17 cellular contexts compared by ENCODE assay signal in genomic region chr11:35852056-35852455, GRCh38.
DNase-seq lines count a peak whose midpoint lies in the region; ATAC-seq and TF ChIP-seq lines count a peak whose summit lies in the region.
"Had no signal": no experiment of that assay in that cellular context is flagged by ENCODE, and none has a peak within 500 bp of the region (broad histone marks: within the 10 kb centered on the region; RNA-seq: fewer than 3 reads in every experiment).

No MANE protein-coding gene starts in this region.

- no peaks in the 10 kb centered on the region for H3K36me3 ChIP-seq in BLaER1 treated with 17β-estradiol and CSF1 and Interleukin-3, amounts not matched to agents 10 nM and 100 nM
- H3K36me3 ChIP-seq in right lobe of liver, result no peaks in the 10 kb centered on the region
- H3K36me3 ChIP-seq: vagina had no signal

- peaks cover 8% of the 10 kb centered on the region for H3K27me3 Mint-ChIP-seq in type B pancreatic cell

- peak overlapping the region in 9 of 11 experiments; percentile 47 to 71 (median 55); a peak in 18 of 22 replicates for H3K4me2 ChIP-seq in BLaER1 treated with 17β-estradiol and CSF1 and Interleukin-3, amounts not matched to agents 10 nM and 100 nM

- H3K4me1 ChIP-seq in BLaER1 treated with 17β-estradiol and CSF1 and Interleukin-3, amounts not matched to agents 10 nM and 100 nM, result peaks cover 0 to 18% (median 17%) of the 10 kb centered on the region in 10 experiments; a peak in 17 of 20 replicates
- no peaks in the 10 kb centered on the region for H3K4me1 ChIP-seq in right lobe of liver
- H3K4me1 ChIP-seq: vagina had no signal

- peak overlapping the region in 4 of 11 experiments; percentile 5 to 50 (median 22); a peak in 4 of 22 replicates for H3K9ac ChIP-seq in BLaER1 treated with 17β-estradiol and CSF1 and Interleukin-3, amounts not matched to agents 10 nM and 100 nM

- no peak overlapping the region for H3K4me3 Mint-ChIP-seq in type B pancreatic cell
- H3K4me3 Mint-ChIP-seq: activated naive CD8-positive, alpha-beta T cell treated with anti-CD3 and anti-CD28 coated beads, Interleukin-2, amount 10 ng/mL, durations not matched to agents 7 days and 5 days; immature natural killer cell; stimulated activated effector memory CD8-positive, alpha-beta T cell treated with anti-CD3 and anti-CD28 coated beads, Interleukin-12 subunit alpha, Interleukin-12 subunit beta, amount 100 ng/mL, for 72 hours had no signal

- no peaks in the 10 kb centered on the region for H3K27me3 ChIP-seq in BLaER1 treated with 17β-estradiol and CSF1 and Interleukin-3, amounts not matched to agents 10 nM and 100 nM
- H3K27me3 ChIP-seq in right lobe of liver, result no peaks in the 10 kb centered on the region
- H3K27me3 ChIP-seq: vagina had no signal

- no peaks in the 10 kb centered on the region for H4K20me1 ChIP-seq in BLaER1 treated with 17β-estradiol and CSF1 and Interleukin-3, amounts not matched to agents 10 nM and 100 nM

- no peaks in the 10 kb centered on the region for H3K9me3 Mint-ChIP-seq in type B pancreatic cell
- H3K9me3 Mint-ChIP-seq: activated naive CD8-positive, alpha-beta T cell treated with anti-CD3 and anti-CD28 coated beads, Interleukin-2, amount 10 ng/mL, durations not matched to agents 7 days and 5 days; immature natural killer cell; stimulated activated effector memory CD8-positive, alpha-beta T cell treated with anti-CD3 and anti-CD28 coated beads, Interleukin-12 subunit alpha, Interleukin-12 subunit beta, amount 100 ng/mL, for 72 hours had no signal

- H3K36me3 Mint-ChIP-seq in type B pancreatic cell, result no peaks in the 10 kb centered on the region
- H3K36me3 Mint-ChIP-seq: activated naive CD8-positive, alpha-beta T cell treated with anti-CD3 and anti-CD28 coated beads, Interleukin-2, amount 10 ng/mL, durations not matched to agents 7 days and 5 days; immature natural killer cell; stimulated activated effector memory CD8-positive, alpha-beta T cell treated with anti-CD3 and anti-CD28 coated beads, Interleukin-12 subunit alpha, Interleukin-12 subunit beta, amount 100 ng/mL, for 72 hours had no signal

- no peaks in the 10 kb centered on the region for H3K9me3 ChIP-seq in BLaER1 treated with 17β-estradiol and CSF1 and Interleukin-3, amounts not matched to agents 10 nM and 100 nM (replicated peaks in 1 of 11)
- H3K9me3 ChIP-seq in right lobe of liver, result no peaks in the 10 kb centered on the region
- H3K9me3 ChIP-seq: vagina had no signal

- H3K27ac ChIP-seq in BLaER1 treated with 17β-estradiol and CSF1 and Interleukin-3, amounts not matched to agents 10 nM and 100 nM, result peak overlapping the region in 7 of 11 experiments; percentile 1 to 60 (median 38); a peak in 10 of 22 replicates
- no peak overlapping the region for H3K27ac ChIP-seq in right lobe of liver
- H3K27ac ChIP-seq: vagina had no signal

- intact Hi-C loops in right lobe of liver (cut with DNase I), result no loop called here

- no peak for TF ChIP-seq POLR2A in right lobe of liver (IDR thresholded peaks at IDR 0.05)

- DNase-seq in NCI-H82 treated with DMSO at 0.1 percent for 48 hours (lab: John Stamatoyannopoulos, UW; ENCODE audit: unreplicated experiment), result peak; percentile 6
- peak; percentile 15 to 66 for DNase-seq in dermis microvascular lymphatic vessel endothelial cell (ENCODE audit: low read depth in 2 of 2)
- DNase-seq in right lobe of liver, result no peak
- DNase-seq in type B pancreatic cell (ENCODE audit: extremely low spot score, unreplicated experiment), result no peak
- DNase-seq in NCI-H526 (lab: John Stamatoyannopoulos, UW), result no peak
- DNase-seq in NCI-H510A (lab: John Stamatoyannopoulos, UW), result no peak
- DNase-seq in T-helper 1 cell, result no peak
- DNase-seq: activated CD8-positive, alpha-beta memory T cell treated with anti-CD3 and anti-CD28 coated beads, Interleukin-2, amount 50 U/mL, for 48 hours; activated naive CD8-positive, alpha-beta T cell treated with anti-CD3 and anti-CD28 coated beads, Interleukin-2, amount 10 ng/mL, durations not matched to agents 7 days and 5 days; cortex of kidney; immature natural killer cell; NCI-H1048; stimulated activated CD4-positive, alpha-beta T cell treated with anti-CD3 and anti-CD28 coated beads, Interleukin-4, amount 100 ng/mL, for 24 hours had no signal

- peak in 1 of 4 donors; percentile 6 for TF ChIP-seq CTCF in right lobe of liver (IDR thresholded peaks at IDR 0.05)
- no peak for TF ChIP-seq CTCF in type B pancreatic cell (conservative IDR thresholded peaks at IDR 0.05)

- H3K4me3 ChIP-seq in BLaER1 treated with 17β-estradiol and CSF1 and Interleukin-3, amounts not matched to agents 10 nM and 100 nM, result no peak overlapping the region
- H3K4me3 ChIP-seq in right lobe of liver, result no peak overlapping the region
- H3K4me3 ChIP-seq: vagina had no signal

- no peak overlapping the region for H3K27ac Mint-ChIP-seq in type B pancreatic cell
- H3K27ac Mint-ChIP-seq: activated naive CD8-positive, alpha-beta T cell treated with anti-CD3 and anti-CD28 coated beads, Interleukin-2, amount 10 ng/mL, durations not matched to agents 7 days and 5 days; immature natural killer cell; stimulated activated effector memory CD8-positive, alpha-beta T cell treated with anti-CD3 and anti-CD28 coated beads, Interleukin-12 subunit alpha, Interleukin-12 subunit beta, amount 100 ng/mL, for 72 hours had no signal

- 40% methylated on average over 6 of the region's 6 CpGs for WGBS in right lobe of liver (ENCODE audit: insufficient coverage, low coverage, low lambda C conversion rate, missing lambda C conversion rate)

- ATAC-seq in right lobe of liver, result peak; percentile 33 to 74 (median 42)
- ATAC-seq: HCT116; stimulated activated effector memory CD8-positive, alpha-beta T cell treated with anti-CD3 and anti-CD28 coated beads, Interleukin-12 subunit alpha, Interleukin-12 subunit beta, amount 100 ng/mL, for 72 hours had no signal

- H3K4me1 Mint-ChIP-seq in type B pancreatic cell (ENCODE audit: unreplicated experiment), result no peaks in the 10 kb centered on the region
- H3K4me1 Mint-ChIP-seq: activated naive CD8-positive, alpha-beta T cell treated with anti-CD3 and anti-CD28 coated beads, Interleukin-2, amount 10 ng/mL, durations not matched to agents 7 days and 5 days; immature natural killer cell; stimulated activated effector memory CD8-positive, alpha-beta T cell treated with anti-CD3 and anti-CD28 coated beads, Interleukin-12 subunit alpha, Interleukin-12 subunit beta, amount 100 ng/mL, for 72 hours had no signal

Comparison
In these comparisons a context has a peak if more than half of its experiments do, and no peak if none do; other contexts are left out.
1. H3K27ac ChIP-seq: peak in BLaER1 treated with 17β-estradiol and CSF1 and Interleukin-3, amounts not matched to agents 10 nM and 100 nM (7 of 11); none in right lobe of liver (0 of 3).
2. DNase-seq: peak in NCI-H82 treated with DMSO at 0.1 percent for 48 hours (single experiment) and dermis microvascular lymphatic vessel endothelial cell (2 of 2); none in right lobe of liver (0 of 3), type B pancreatic cell (single experiment), NCI-H526 (0 of 2), NCI-H510A (single experiment) and T-helper 1 cell (0 of 5).